ENCODE assay signal across 8 cellular contexts in genomic region chr17:76737082-76737675, GRCh38. TPM values are rescaled to one million over a fixed set of nuclear protein-coding genes. Genes with fewer than 3 reads are reported as not detected.
DNase-seq lines count a peak whose midpoint lies in the region; ATAC-seq, FAIRE-seq and TF ChIP-seq lines count a peak whose summit lies in the region.

TSS of gene SRSF2 (minus strand) at chr17:76737331. CDS start at chr17:76737160, 171 bp downstream.

- H3K27me3 ChIP-seq in keratinocyte (ENCODE audit: control insufficient read depth, extremely low read depth, insufficient read depth, low read length) = no peaks in the 10 kb centered on the region

- ATAC-seq in GM19043 (IDR thresholded peaks at IDR 0.05; ENCODE audit: low read depth, unreplicated experiment) = peak; percentile 63
- peak; percentile 69 for ATAC-seq in HG03378 (IDR thresholded peaks at IDR 0.05; ENCODE audit: unreplicated experiment)

- FAIRE-seq in keratinocyte (lab: Jason Lieb, UNC) = no peak

- H3K4me2 ChIP-seq in keratinocyte (ENCODE audit: control insufficient read depth, extremely low read depth, insufficient read depth, low read depth, low read length) = peak within 1 kb of the TSS; percentile 98

- H3K9me3 ChIP-seq in keratinocyte (ENCODE audit: control insufficient read depth, low read depth, low read length) = no peaks in the 10 kb centered on the region

- dilution Hi-C loops in keratinocyte (cut with MboI; ENCODE audit: extremely low pct_ligation_motif_present, low sequenced_read_pairs) = no loop called here

- peaks cover 33% of the 10 kb centered on the region for H3K4me1 ChIP-seq in keratinocyte (ENCODE audit: control insufficient read depth, extremely low read depth, insufficient read depth, low read length)

- peaks cover 17 to 36% of the 10 kb centered on the region in 2 experiments for H3K36me3 ChIP-seq in keratinocyte (ENCODE audit: control insufficient read depth in 2 of 2, extremely low read depth in 1 of 2, insufficient read depth in 2 of 2, low read length in 2 of 2)

- H3K79me2 ChIP-seq in keratinocyte (ENCODE audit: control insufficient read depth, insufficient read depth, low read length) = peaks cover 56% of the 10 kb centered on the region

- peak within 1 kb of the TSS; percentile 96 for H3K27ac ChIP-seq in keratinocyte (ENCODE audit: control insufficient read depth, insufficient read depth, low read length)

- H3K4me3 ChIP-seq in AG10803 (ENCODE audit: low read length) (peak within 1 kb of the TSS; percentile 96), keratinocyte (ENCODE audit: control insufficient read depth in 2 of 3, extremely low read depth in 1 of 3, insufficient read depth in 2 of 3, low read depth in 1 of 3, low read length in 3 of 3) (peak within 1 kb of the TSS; percentile 99 to 100 (median 100))

- H4K20me1 ChIP-seq in keratinocyte (ENCODE audit: control insufficient read depth, extremely low read depth, insufficient read depth, low read length) = peaks cover 24% of the 10 kb centered on the region

- peak; percentile 98 for DNase-seq in AG10803 (ENCODE audit: low read depth)
- DNase-seq in NCI-H460 (ENCODE audit: extremely low read depth, low read depth) = peak; percentile 98
- DNase-seq in activated CD4-positive, CD25-positive, alpha-beta regulatory T cell treated with anti-CD3 and anti-CD28 coated beads, Interleukin-2, amount 50 U/mL, for 72 hours = peak; percentile 98
- DNase-seq in cerebellar nuclear complex (lab: John Stamatoyannopoulos, UW) = peak; percentile 77 to 93
- peak; percentile 85 for DNase-seq in keratinocyte (ENCODE audit: low read depth, low spot score)
- DNase-seq in stimulated activated CD4-positive, alpha-beta T cell treated with anti-CD3 and anti-CD28 coated beads, Interleukin-15, amount 100 ng/mL, for 1 hour (ENCODE audit: low read depth in 1 of 2, low spot score in 1 of 2) = peak; percentile 98 to 99

- H3K9ac ChIP-seq in keratinocyte (ENCODE audit: control insufficient read depth, extremely low read depth, insufficient read depth, low read length) = peak within 1 kb of the TSS; percentile 99

- TF ChIP-seq CTCF in AG10803 (conservative IDR thresholded peaks at IDR 0.05; ENCODE audit: low read length) (no peak), keratinocyte (optimal IDR thresholded peaks at IDR 0.05 in 1 of 3, IDR thresholded peaks at IDR 0.05 in 1 of 3, conservative IDR thresholded peaks at IDR 0.05 in 1 of 3; ENCODE audit: extremely low read depth in 1 of 3, insufficient read depth in 2 of 3, low read length in 3 of 3) (no peak)

- H3K9me1 ChIP-seq in keratinocyte (ENCODE audit: control insufficient read depth, extremely low read depth, insufficient read depth, low read length) = peaks cover 2% of the 10 kb centered on the region

- peak within 1 kb of the TSS; percentile 92 for H2AFZ ChIP-seq in keratinocyte (ENCODE audit: control insufficient read depth, low read length)

RNA-seq across cellular contexts. Expression of gene SRSF2, which starts in this region (rescaled TPM):
- total RNA-seq in NCI-H460 (2014; rRNA removed; shearing (Covaris generic)) = 211 and 218 TPM in 2 replicates
- polyA plus RNA-seq in NCI-H460 (2014; cell fraction: nucleus; rRNA removed) = 1,878 and 3,883 TPM in 2 replicates
- 161 to 249 TPM (median 197 TPM) in 3 replicates for polyA plus RNA-seq in keratinocyte
- polyA plus RNA-seq in keratinocyte (2011; ENCODE audit: low read depth) = 84.2 TPM
- polyA plus RNA-seq in keratinocyte (2011; cell fraction: cytosol; rRNA removed) = 112 and 144 TPM in 2 replicates
- 291 and 392 TPM in 2 replicates for polyA plus RNA-seq in keratinocyte (2011; cell fraction: nucleus; rRNA removed)
- 141 and 174 TPM in 2 replicates for polyA plus RNA-seq in keratinocyte (2012; ENCODE audit: low replicate concordance)
- 54.3 to 75.8 TPM (median 70.4 TPM) in 3 replicates for polyA minus RNA-seq in keratinocyte
- polyA minus RNA-seq in keratinocyte (2011; cell fraction: cytosol; rRNA and poly(A)+ RNA removed) = 215 TPM
- polyA minus RNA-seq in keratinocyte (2011; cell fraction: nucleus; rRNA and poly(A)+ RNA removed) = 166 and 224 TPM in 2 replicates

Comparison
In these comparisons a context has a peak if more than half of its experiments do, and no peak if none do; other contexts are left out.
1. Peak in every context shown above with its lines: DNase-seq, ATAC-seq, H3K4me3 ChIP-seq and H3K27ac ChIP-seq.